1 cellular context compared by ENCODE assay signal in the genomic region with DNA sequence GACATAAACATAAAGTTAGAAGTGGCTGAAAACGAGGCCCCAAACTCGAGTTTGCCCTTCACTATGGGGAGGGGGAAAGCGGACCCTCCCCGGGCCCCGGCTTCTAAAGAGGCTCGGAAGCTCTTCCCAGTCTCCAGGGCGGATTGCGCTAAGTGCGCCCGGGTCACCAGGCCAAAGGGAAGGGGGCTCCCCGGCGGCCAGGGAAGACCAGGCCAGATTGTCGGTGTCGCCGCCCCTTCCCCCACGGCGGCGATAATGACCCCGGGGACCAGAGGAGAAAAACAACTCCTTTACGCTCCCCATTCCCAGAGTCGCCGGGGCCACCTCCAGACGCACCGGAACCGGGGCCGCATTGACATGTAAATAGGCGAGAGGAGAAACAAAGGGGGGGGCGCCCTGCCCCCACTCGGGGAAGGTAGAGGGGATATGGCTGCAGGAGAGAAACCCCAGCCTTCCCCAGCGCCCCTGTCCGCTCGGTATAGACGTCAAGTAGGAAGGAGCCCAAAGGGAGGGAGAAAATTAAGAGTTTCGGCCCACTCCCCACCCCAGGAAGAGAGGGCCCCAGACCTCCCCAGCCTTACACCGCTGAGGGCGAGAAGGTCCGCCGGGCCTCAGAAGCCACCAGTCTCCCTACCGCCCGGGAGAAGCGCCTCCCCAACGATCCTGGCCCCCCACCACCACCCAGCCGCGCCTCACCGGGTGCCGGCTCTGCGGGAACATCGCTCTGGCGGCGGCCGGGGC.
A peak's percentile ranks its signal among the peaks of the same experiment; 100 is the strongest.
TF ChIP-seq lines count a peak whose summit lies in the region.

No MANE protein-coding gene starts in this region.

TF ChIP-seq in HepG2, 621 proteins besides CTCF, POLR2A, EP300 and RAD21 (continued from another document and continues in another):
- TF ChIP-seq REST (IDR thresholded peaks at IDR 0.05; ENCODE audit: borderline replicate concordance in 1 of 2, low read depth in 1 of 2, low read length in 2 of 2), result peak in 1 of 2 experiments; percentile 30; a peak in 1 of 4 replicates
- 0 out of 2 replicates have a peak, but pooled peaks have one; percentile 42 for TF ChIP-seq BRD4 (CRISPR knock-in tag; IDR thresholded peaks at IDR 0.05)
- TF ChIP-seq GPN1 (CRISPR knock-in tag; IDR thresholded peaks at IDR 0.05; ENCODE audit: borderline replicate concordance), result no peak
- TF ChIP-seq ZNF670 (CRISPR knock-in tag; IDR thresholded peaks at IDR 0.05; ENCODE audit: borderline replicate concordance), result 0 out of 2 replicates have a peak, but pooled peaks have one; percentile 50
- TF ChIP-seq AGO2 (optimal IDR thresholded peaks at IDR 0.05; ENCODE audit: low read depth, low read length), result peak; percentile 71
- 0 out of 2 replicates have a peak, but pooled peaks have one; percentile 9 for TF ChIP-seq ZNF335 (CRISPR knock-in tag; IDR thresholded peaks at IDR 0.05)
- no peak for TF ChIP-seq SOX13 (IDR thresholded peaks at IDR 0.05)
- peak in 1 of 2 experiments; percentile 76; a peak in 2 of 4 replicates for TF ChIP-seq SOX13 (CRISPR knock-in tag; conservative IDR thresholded peaks at IDR 0.05 in 1 of 2, IDR thresholded peaks at IDR 0.05 in 1 of 2)
- TF ChIP-seq KDM2A (CRISPR knock-in tag; IDR thresholded peaks at IDR 0.05; ENCODE audit: borderline replicate concordance, low read depth), result 0 out of 2 replicates have a peak, but pooled peaks have one; percentile 16
- TF ChIP-seq, protein P1, sequence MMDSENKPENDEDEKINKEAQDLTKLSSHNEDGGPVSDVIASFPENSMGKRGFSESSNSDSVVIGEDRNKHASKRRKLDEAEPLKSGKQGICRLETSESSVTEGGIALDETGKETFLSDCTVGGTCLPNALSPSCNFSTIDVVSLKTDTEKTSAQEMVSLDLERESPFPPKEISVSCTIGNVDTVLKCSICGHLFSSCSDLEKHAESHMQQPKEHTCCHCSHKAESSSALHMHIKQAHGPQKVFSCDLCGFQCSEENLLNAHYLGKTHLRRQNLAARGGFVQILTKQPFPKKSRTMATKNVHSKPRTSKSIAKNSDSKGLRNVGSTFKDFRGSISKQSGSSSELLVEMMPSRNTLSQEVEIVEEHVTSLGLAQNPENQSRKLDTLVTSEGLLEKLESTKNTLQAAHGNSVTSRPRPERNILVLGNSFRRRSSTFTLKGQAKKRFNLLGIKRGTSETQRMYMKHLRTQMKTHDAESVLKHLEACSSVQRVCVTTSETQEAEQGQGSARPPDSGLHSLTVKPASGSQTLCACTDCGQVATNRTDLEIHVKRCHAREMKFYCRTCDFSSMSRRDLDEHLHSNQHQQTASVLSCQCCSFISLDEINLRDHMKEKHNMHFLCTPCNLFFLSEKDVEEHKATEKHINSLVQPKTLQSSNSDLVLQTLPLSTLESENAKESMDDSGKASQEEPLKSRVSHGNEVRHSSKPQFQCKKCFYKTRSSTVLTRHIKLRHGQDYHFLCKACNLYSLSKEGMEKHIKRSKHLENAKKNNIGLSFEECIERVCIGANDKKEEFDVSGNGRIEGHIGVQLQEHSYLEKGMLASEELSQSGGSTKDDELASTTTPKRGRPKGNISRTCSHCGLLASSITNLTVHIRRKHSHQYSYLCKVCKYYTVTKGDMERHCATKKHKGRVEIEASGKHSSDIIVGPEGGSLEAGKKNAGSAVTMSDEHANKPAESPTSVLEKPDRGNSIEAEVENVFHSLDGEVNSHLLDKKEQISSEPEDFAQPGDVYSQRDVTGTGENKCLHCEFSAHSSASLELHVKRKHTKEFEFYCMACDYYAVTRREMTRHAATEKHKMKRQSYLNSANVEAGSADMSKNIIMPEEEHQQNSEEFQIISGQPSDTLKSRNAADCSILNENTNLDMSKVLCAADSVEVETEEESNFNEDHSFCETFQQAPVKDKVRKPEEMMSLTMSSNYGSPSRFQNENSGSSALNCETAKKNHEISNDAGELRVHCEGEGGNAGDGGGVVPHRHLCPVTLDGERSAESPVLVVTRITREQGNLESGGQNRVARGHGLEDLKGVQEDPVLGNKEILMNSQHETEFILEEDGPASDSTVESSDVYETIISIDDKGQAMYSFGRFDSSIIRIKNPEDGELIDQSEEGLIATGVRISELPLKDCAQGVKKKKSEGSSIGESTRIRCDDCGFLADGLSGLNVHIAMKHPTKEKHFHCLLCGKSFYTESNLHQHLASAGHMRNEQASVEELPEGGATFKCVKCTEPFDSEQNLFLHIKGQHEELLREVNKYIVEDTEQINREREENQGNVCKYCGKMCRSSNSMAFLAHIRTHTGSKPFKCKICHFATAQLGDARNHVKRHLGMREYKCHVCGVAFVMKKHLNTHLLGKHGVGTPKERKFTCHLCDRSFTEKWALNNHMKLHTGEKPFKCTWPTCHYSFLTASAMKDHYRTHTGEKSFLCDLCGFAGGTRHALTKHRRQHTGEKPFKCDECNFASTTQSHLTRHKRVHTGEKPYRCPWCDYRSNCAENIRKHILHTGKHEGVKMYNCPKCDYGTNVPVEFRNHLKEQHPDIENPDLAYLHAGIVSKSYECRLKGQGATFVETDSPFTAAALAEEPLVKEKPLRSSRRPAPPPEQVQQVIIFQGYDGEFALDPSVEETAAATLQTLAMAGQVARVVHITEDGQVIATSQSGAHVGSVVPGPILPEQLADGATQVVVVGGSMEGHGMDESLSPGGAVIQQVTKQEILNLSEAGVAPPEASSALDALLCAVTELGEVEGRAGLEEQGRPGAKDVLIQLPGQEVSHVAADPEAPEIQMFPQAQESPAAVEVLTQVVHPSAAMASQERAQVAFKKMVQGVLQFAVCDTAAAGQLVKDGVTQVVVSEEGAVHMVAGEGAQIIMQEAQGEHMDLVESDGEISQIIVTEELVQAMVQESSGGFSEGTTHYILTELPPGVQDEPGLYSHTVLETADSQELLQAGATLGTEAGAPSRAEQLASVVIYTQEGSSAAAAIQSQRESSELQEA (CRISPR knock-in tag; IDR thresholded peaks at IDR 0.05; ENCODE audit: not compliant biosample characterization), result no peak
- TF ChIP-seq MEIS2 (CRISPR knock-in tag; IDR thresholded peaks at IDR 0.05), result peak; percentile 27; the same call in 1 of the 2 replicates
- 0 out of 2 replicates have a peak, but pooled peaks have one; percentile 18 for TF ChIP-seq RERE (CRISPR knock-in tag; IDR thresholded peaks at IDR 0.05; ENCODE audit: low read depth)
- TF ChIP-seq ZNF777 (CRISPR knock-in tag; IDR thresholded peaks at IDR 0.05), result peak; percentile 8
- TF ChIP-seq, protein P2, sequence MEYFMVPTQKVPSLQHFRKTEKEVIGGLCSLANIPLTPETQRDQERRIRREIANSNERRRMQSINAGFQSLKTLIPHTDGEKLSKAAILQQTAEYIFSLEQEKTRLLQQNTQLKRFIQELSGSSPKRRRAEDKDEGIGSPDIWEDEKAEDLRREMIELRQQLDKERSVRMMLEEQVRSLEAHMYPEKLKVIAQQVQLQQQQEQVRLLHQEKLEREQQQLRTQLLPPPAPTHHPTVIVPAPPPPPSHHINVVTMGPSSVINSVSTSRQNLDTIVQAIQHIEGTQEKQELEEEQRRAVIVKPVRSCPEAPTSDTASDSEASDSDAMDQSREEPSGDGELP (IDR thresholded peaks at IDR 0.05; ENCODE audit: borderline replicate concordance, low read depth), result no peak
- TF ChIP-seq FOXA3 (CRISPR knock-in tag; IDR thresholded peaks at IDR 0.05), result peak; percentile 39; the same call in 1 of the 2 replicates
- 0 out of 2 replicates have a peak, but pooled peaks have one; percentile 9 for TF ChIP-seq NFKB2 (CRISPR knock-in tag; IDR thresholded peaks at IDR 0.05; ENCODE audit: borderline replicate concordance)
- no peak for TF ChIP-seq FOXA1 (IDR thresholded peaks at IDR 0.05)
- peak; percentile 45; the same call in 1 of the 2 replicates for TF ChIP-seq FOXA1 (CRISPR knock-in tag; IDR thresholded peaks at IDR 0.05)
- TF ChIP-seq PRPF4 (IDR thresholded peaks at IDR 0.05; ENCODE audit: low read depth, low read length, poor library complexity, severe bottlenecking), result peak; percentile 16
- TF ChIP-seq, protein P3, sequence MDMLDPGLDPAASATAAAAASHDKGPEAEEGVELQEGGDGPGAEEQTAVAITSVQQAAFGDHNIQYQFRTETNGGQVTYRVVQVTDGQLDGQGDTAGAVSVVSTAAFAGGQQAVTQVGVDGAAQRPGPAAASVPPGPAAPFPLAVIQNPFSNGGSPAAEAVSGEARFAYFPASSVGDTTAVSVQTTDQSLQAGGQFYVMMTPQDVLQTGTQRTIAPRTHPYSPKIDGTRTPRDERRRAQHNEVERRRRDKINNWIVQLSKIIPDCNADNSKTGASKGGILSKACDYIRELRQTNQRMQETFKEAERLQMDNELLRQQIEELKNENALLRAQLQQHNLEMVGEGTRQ (IDR thresholded peaks at IDR 0.05; ENCODE audit: low read depth, low read length), result no peak
- TF ChIP-seq, protein P3 (CRISPR knock-in tag; IDR thresholded peaks at IDR 0.05; ENCODE audit: borderline replicate concordance), result 0 out of 2 replicates have a peak, but pooled peaks have one; percentile 8
- TF ChIP-seq KDM5B (CRISPR knock-in tag; IDR thresholded peaks at IDR 0.05; ENCODE audit: borderline replicate concordance), result peak; percentile 34; the same call in 1 of the 2 replicates
- TF ChIP-seq ETV5 (CRISPR knock-in tag; IDR thresholded peaks at IDR 0.05; ENCODE audit: borderline replicate concordance), result peak; percentile 51
- no peak for TF ChIP-seq ZBTB33 (CRISPR knock-in tag; IDR thresholded peaks at IDR 0.05)
- TF ChIP-seq HHEX (CRISPR knock-in tag; IDR thresholded peaks at IDR 0.05), result no peak
- no peak for TF ChIP-seq GFI1 (CRISPR knock-in tag; IDR thresholded peaks at IDR 0.05; ENCODE audit: borderline replicate concordance)
- 0 out of 2 replicates have a peak, but pooled peaks have one; percentile 3 for TF ChIP-seq ZFX (CRISPR knock-in tag; IDR thresholded peaks at IDR 0.05; ENCODE audit: low read depth)
